ENCODE assay signal across 30 cellular contexts in the genomic region with DNA sequence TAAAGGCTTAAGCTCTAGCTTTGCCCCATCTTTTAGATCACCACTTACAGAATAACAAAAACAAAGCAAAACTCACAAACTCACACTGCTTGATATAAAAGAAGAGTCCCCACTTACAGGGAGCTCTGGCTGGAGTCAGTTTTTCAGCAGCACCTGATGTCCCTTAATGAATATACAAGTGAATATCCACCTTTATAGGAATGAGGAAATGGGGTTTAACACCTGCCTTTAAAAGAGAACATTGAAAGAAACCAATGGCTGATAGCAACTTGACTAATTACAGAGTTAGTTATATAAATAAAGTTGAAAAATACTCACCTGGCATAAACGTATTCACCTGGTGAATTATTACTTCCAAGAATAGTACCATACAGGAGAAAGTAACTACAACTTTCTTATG. TPM values are rescaled to one million over a fixed set of nuclear protein-coding genes. Genes with fewer than 3 reads are reported as not detected.
DNase-seq lines count a peak whose midpoint lies in the region; ATAC-seq and TF ChIP-seq lines count a peak whose summit lies in the region.
"Had no signal": no experiment of that assay in that cellular context is flagged by ENCODE, and none has a peak within 500 bp of the region (broad histone marks: within the 10 kb centered on the region; RNA-seq: fewer than 3 reads in every experiment).

No MANE protein-coding gene starts in this region.

- no peaks in the 10 kb centered on the region for H3K4me1 ChIP-seq in body of pancreas
- H3K4me1 ChIP-seq: A549; BE2C; BLaER1; BLaER1 treated with 17β-estradiol and CSF1 and Interleukin-3, amounts not matched to agents 10 nM and 100 nM; Caco-2 had no signal

- TF ChIP-seq POLR2A in body of pancreas (IDR thresholded peaks at IDR 0.05), result no peak

- H3K27ac ChIP-seq in body of pancreas, result peak overlapping the region in 2 of 4 donors; percentile 14 to 31
- H3K27ac ChIP-seq: 22Rv1; A549; BLaER1; BLaER1 treated with 17β-estradiol and CSF1 and Interleukin-3, amounts not matched to agents 10 nM and 100 nM; C4-2B had no signal

- 9 to 27% methylated on average over 1 of the region's 1 CpG for WGBS in body of pancreas, 2 donors

- DNase-seq in MV-4-11 (lab: John Stamatoyannopoulos, UW) (peak; percentile 28), body of pancreas (no peak), NCI-H446 (lab: John Stamatoyannopoulos, UW) (no peak), pons (ENCODE audit: low spot score) (no peak)
- DNase-seq: 8988T; ACHN; AML-193; BE2C; C1 segment of cervical spinal cord; Caco-2; Calu3; CD4-positive, alpha-beta memory T cell; CD4-positive, alpha-beta T cell; CD4-positive, CD25-positive, alpha-beta regulatory T cell; CD8-positive, alpha-beta memory T cell; CD8-positive, alpha-beta T cell; COR-L47; DMS 273 treated with DMSO at 0.1 percent for 48 hours; DMS153; DMS53; DMS79; DMS79 treated with DMSO at 0.1 percent for 48 hours; DND-41; EL had no signal

- ATAC-seq in body of pancreas, result peak; percentile 59
- ATAC-seq: A549; CD8-positive, alpha-beta T cell had no signal

- no peaks in the 10 kb centered on the region for H3K9me3 ChIP-seq in body of pancreas
- H3K9me3 ChIP-seq: BE2C had no signal

- H3K4me3 ChIP-seq in body of pancreas, result no peak overlapping the region
- H3K4me3 ChIP-seq: A549; BLaER1; BLaER1 treated with 17β-estradiol and CSF1 and Interleukin-3, amounts not matched to agents 10 nM and 100 nM had no signal

- intact Hi-C loops in body of pancreas (cut with DNase I), result no loop called here

- H3K27me3 ChIP-seq in body of pancreas, result no peaks in the 10 kb centered on the region
- H3K27me3 ChIP-seq: BLaER1; BLaER1 treated with 17β-estradiol and CSF1 and Interleukin-3, amounts not matched to agents 10 nM and 100 nM had no signal

- no peak for TF ChIP-seq CTCF in body of pancreas (IDR thresholded peaks at IDR 0.05)

- H3K36me3 ChIP-seq in body of pancreas (replicated peaks in 1 of 2; ENCODE audit: insufficient read depth in 1 of 2, low read depth in 2 of 2), result no peaks in the 10 kb centered on the region
- H3K36me3 ChIP-seq: BE2C; BLaER1; BLaER1 treated with 17β-estradiol and CSF1 and Interleukin-3, amounts not matched to agents 10 nM and 100 nM had no signal

RNA-seq across cellular contexts. Expression of a gene that starts 20.7 kb away (rescaled TPM):
- total RNA-seq in body of pancreas, result 10 to 100 TPM; 29.1 to 34.6 TPM

RNA-seq across cellular contexts. Expression of a gene that starts 32.6 kb away (rescaled TPM):
- total RNA-seq in body of pancreas, result 10 to 100 TPM in 1 of 2 donors, 1 to 10 TPM in 1; 6.3 to 16.6 TPM

RNA-seq across cellular contexts. Expression of a gene that starts 50.1 kb away (rescaled TPM):
- 1 to 10 TPM; 5.6 to 6.5 TPM for total RNA-seq in body of pancreas
- total RNA-seq: A673; CD4-positive, CD25-positive, alpha-beta regulatory T cell had no signal
